Comparison of ENCODE assay signal across 16 cellular contexts in genomic region chr15:85759391-85759790, GRCh38. TPM values are rescaled to one million over a fixed set of nuclear protein-coding genes. Genes with fewer than 3 reads are reported as not detected.
DNase-seq lines count a peak whose midpoint lies in the region; ATAC-seq and TF ChIP-seq lines count a peak whose summit lies in the region.
"Had no signal": no experiment of that assay in that cellular context is flagged by ENCODE, and none has a peak within 500 bp of the region (broad histone marks: within the 10 kb centered on the region; RNA-seq: fewer than 3 reads in every experiment).

No MANE protein-coding gene starts in this region.

- H2BK120ac ChIP-seq in neuronal stem cell (ENCODE audit: low read depth, low read length): no peak overlapping the region

- DNase-seq in Right ventricle myocardium superior: peak; percentile 76
- DNase-seq in left ventricle myocardium inferior: no peak
- DNase-seq in left ventricle myocardium superior: peak; percentile 81
- no peak for DNase-seq in neuronal stem cell (ENCODE audit: low spot score)
- DNase-seq in DMS53 treated with DMSO at 0.1 percent for 48 hours (lab: John Stamatoyannopoulos, UW; ENCODE audit: unreplicated experiment): no peak
- no peak for DNase-seq in D341Med (ENCODE audit: low spot score)
- DNase-seq in CD14-positive monocyte (ENCODE audit: low spot score): no peak
- DNase-seq: Kasumi-1, MM.1S, NCI-H187, NCI-H345, NCI-H526 treated with DMSO at 0.1 percent for 48 hours, RPMI8226 had no signal

- no peak overlapping the region for H3K14ac ChIP-seq in neuronal stem cell (ENCODE audit: low read length)

- ATAC-seq in Right ventricle myocardium superior (ENCODE audit: poor library complexity) (peak; percentile 30), left ventricle myocardium superior (peak; percentile 47)

- H4K91ac ChIP-seq in neuronal stem cell (ENCODE audit: low read depth, low read length, poor library complexity): no peak overlapping the region

- peak overlapping the region; percentile 33 for H3K18ac ChIP-seq in neuronal stem cell (ENCODE audit: low read length)

- peaks cover 0 to 2% (median 0%) of the 10 kb centered on the region in 7 donors for H3K9me3 Mint-ChIP-seq in CD14-positive monocyte
- H3K9me3 Mint-ChIP-seq: IgD-negative memory B cell had no signal

- H3K36me3 Mint-ChIP-seq in CD14-positive monocyte: no peaks in the 10 kb centered on the region

- no peaks in the 10 kb centered on the region for H3K27me3 ChIP-seq in left ventricle myocardium inferior (ENCODE audit: low read depth)
- no peaks in the 10 kb centered on the region for H3K27me3 ChIP-seq in neuronal stem cell (ENCODE audit: control insufficient read depth in 3 of 3, insufficient read depth in 3 of 3, low read depth in 1 of 3, low read length in 3 of 3)
- no peaks in the 10 kb centered on the region for H3K27me3 ChIP-seq in subcutaneous abdominal adipose tissue (ENCODE audit: control insufficient read depth in 5 of 5, insufficient read depth in 4 of 5, low read length in 5 of 5)
- H3K27me3 ChIP-seq: SJSA1 had no signal

- peaks cover 8% of the 10 kb centered on the region for H3K4me1 Mint-ChIP-seq in CD14-positive monocyte

- intact Hi-C loops in Right ventricle myocardium superior (cut with DNase I): no loop called here
- intact Hi-C loops in left ventricle myocardium inferior (cut with micrococcal nuclease): no loop called here
- intact Hi-C loops in left ventricle myocardium superior (cut with micrococcal nuclease): no loop called here
- intact Hi-C loops in CD14-positive monocyte (cut with micrococcal nuclease): no loop called here

- H2BK12ac ChIP-seq in neuronal stem cell (ENCODE audit: low read length): no peak overlapping the region

- no peak overlapping the region for H2BK15ac ChIP-seq in neuronal stem cell (ENCODE audit: low read length)

- H3K4ac ChIP-seq in neuronal stem cell (ENCODE audit: low read length): no peak overlapping the region

- H3K4me1 ChIP-seq in left ventricle myocardium inferior (peaks cover 81% of the 10 kb centered on the region), neuronal stem cell (ENCODE audit: control insufficient read depth in 2 of 2, insufficient read depth in 1 of 2, low read depth in 1 of 2, low read length in 2 of 2) (peaks cover 0 to under 1% of the 10 kb centered on the region in 2 donors), subcutaneous abdominal adipose tissue (ENCODE audit: control insufficient read depth in 5 of 5, insufficient read depth in 5 of 5, low read length in 5 of 5) (peaks cover 8 to 78% (median 67%) of the 10 kb centered on the region in 5 donors)
- H3K4me1 ChIP-seq: SJSA1 had no signal

- peaks cover 0 to 2% (median 0%) of the 10 kb centered on the region in 3 donors for H3K27me3 Mint-ChIP-seq in CD14-positive monocyte (ENCODE audit: low read depth in 3 of 3)
- H3K27me3 Mint-ChIP-seq: IgD-negative memory B cell had no signal

- no peak overlapping the region for H2BK5ac ChIP-seq in neuronal stem cell (ENCODE audit: low read length)

- H3K9me3 ChIP-seq in left ventricle myocardium inferior (replicated peaks) (no peaks in the 10 kb centered on the region), neuronal stem cell (replicated peaks in 1 of 2; ENCODE audit: control insufficient read depth in 2 of 2, insufficient read depth in 1 of 2, low read depth in 1 of 2, low read length in 2 of 2) (no peaks in the 10 kb centered on the region), subcutaneous abdominal adipose tissue (ENCODE audit: control insufficient read depth in 5 of 5, low read length in 5 of 5) (no peaks in the 10 kb centered on the region)
- H3K9me3 ChIP-seq: SJSA1 had no signal

- H3K79me1 ChIP-seq in neuronal stem cell (ENCODE audit: low read depth, low read length): peaks cover 18% of the 10 kb centered on the region

- no peak overlapping the region for H3K27ac Mint-ChIP-seq in CD14-positive monocyte
- H3K27ac Mint-ChIP-seq: IgD-negative memory B cell had no signal

- H3K27ac ChIP-seq in left ventricle myocardium inferior (replicated peaks) (no peak overlapping the region), neuronal stem cell (replicated peaks; ENCODE audit: low read length) (no peak overlapping the region), subcutaneous abdominal adipose tissue (ENCODE audit: low read depth, low read length) (peak overlapping the region; percentile 69)
- H3K27ac ChIP-seq: SJSA1 had no signal

- no peak overlapping the region for H3K4me3 Mint-ChIP-seq in CD14-positive monocyte
- H3K4me3 Mint-ChIP-seq: IgD-negative memory B cell had no signal

- TF ChIP-seq CTCF in left ventricle myocardium inferior (IDR thresholded peaks at IDR 0.05; ENCODE audit: borderline replicate concordance): no peak
- no peak for TF ChIP-seq CTCF in CD14-positive monocyte (IDR thresholded peaks at IDR 0.05)

- H4K8ac ChIP-seq in neuronal stem cell (ENCODE audit: low read depth, low read length): no peak overlapping the region

- no peak overlapping the region for H2AFZ ChIP-seq in neuronal stem cell (ENCODE audit: low read length)

- no peak overlapping the region for H3K23ac ChIP-seq in neuronal stem cell (ENCODE audit: low read depth, low read length, poor library complexity)

- no peak overlapping the region for H3K4me2 ChIP-seq in neuronal stem cell (ENCODE audit: insufficient read depth, low read length, poor library complexity, severe bottlenecking)

- H3K36me3 ChIP-seq in left ventricle myocardium inferior (peaks cover 8% of the 10 kb centered on the region), neuronal stem cell (replicated peaks in 1 of 2; ENCODE audit: control insufficient read depth in 2 of 2, insufficient read depth in 2 of 2, low read length in 2 of 2) (peaks cover 10 to 90% of the 10 kb centered on the region in 2 donors), subcutaneous abdominal adipose tissue (ENCODE audit: control insufficient read depth in 5 of 5, insufficient read depth in 5 of 5, low read length in 5 of 5) (peaks cover 0 to 18% (median 13%) of the 10 kb centered on the region in 5 donors)
- H3K36me3 ChIP-seq: SJSA1 had no signal

- WGBS in neuronal stem cell (ENCODE audit: extremely low coverage in 2 of 2, insufficient read length in 2 of 2, insufficient replicate concordance in 1 of 2), 2 donors: no CpG with 5 or more reads among the region's 13 CpGs

- H2AK5ac ChIP-seq in neuronal stem cell (ENCODE audit: low read depth, low read length): no peak overlapping the region

- no peak overlapping the region for H3K9ac ChIP-seq in neuronal stem cell (ENCODE audit: low read depth, low read length, poor library complexity)
- H3K9ac ChIP-seq in subcutaneous abdominal adipose tissue (ENCODE audit: low read length in 5 of 5): no peak overlapping the region

- no peak overlapping the region for H3K4me3 ChIP-seq in left ventricle myocardium inferior
- H3K4me3 ChIP-seq in neuronal stem cell (ENCODE audit: low read length in 2 of 2): no peak overlapping the region
- no peak overlapping the region for H3K4me3 ChIP-seq in subcutaneous abdominal adipose tissue (ENCODE audit: low read depth in 1 of 5, low read length in 5 of 5)
- H3K4me3 ChIP-seq: SJSA1 had no signal

RNA-seq across cellular contexts. Expression of gene KLHL25, which starts 35.3 kb away (rescaled TPM):
- total RNA-seq in Right ventricle myocardium superior (4.1 TPM), left ventricle myocardium inferior (4.0 TPM), left ventricle myocardium superior (3.8 TPM)
- polyA plus RNA-seq in neuronal stem cell (2013, experiment 1 of 2): 5.8 TPM
- polyA plus RNA-seq in neuronal stem cell (2013, experiment 2 of 2): 5.8 TPM
- under 1 TPM; 0.27 to 0.40 TPM for polyA plus RNA-seq in CD14-positive monocyte

Comparison
In these comparisons a context has a peak if more than half of its experiments do, and no peak if none do; other contexts are left out.
1. DNase-seq: peak in Right ventricle myocardium superior (single experiment) and left ventricle myocardium superior (single experiment); none in left ventricle myocardium inferior (single experiment), neuronal stem cell (single experiment), DMS53 treated with DMSO at 0.1 percent for 48 hours (single experiment), D341Med (single experiment) and CD14-positive monocyte (single experiment).